ENCODE assay signal across 9 cellular contexts in genomic region chr14:94129111-94129757, GRCh38. TPM values are rescaled to one million over a fixed set of nuclear protein-coding genes. Genes with fewer than 3 reads are reported as not detected.
DNase-seq lines count a peak whose midpoint lies in the region; ATAC-seq, FAIRE-seq and TF ChIP-seq lines count a peak whose summit lies in the region.
"Had no signal": no experiment of that assay in that cellular context is flagged by ENCODE, and none has a peak within 500 bp of the region (broad histone marks: within the 10 kb centered on the region; RNA-seq: fewer than 3 reads in every experiment).

TSS of gene IFI27L2 (minus strand) at chr14:94129604. CDS start at chr14:94129564, 40 bp downstream.

- DNase-seq in NCI-H1417 (lab: John Stamatoyannopoulos, UW) (peak; percentile 27 to 88 (median 85)), NCI-H1417 treated with DMSO at 0.1 percent for 48 hours (lab: John Stamatoyannopoulos, UW) (no peak), NCI-H2107 (lab: John Stamatoyannopoulos, UW) (peak; percentile 33), T47D (ENCODE audit: low read depth in 1 of 2, low spot score in 1 of 2) (peak; percentile 91 to 92), iPS-NIHi11 (ENCODE audit: low spot score) (peak; percentile 92), small intestine (peak; percentile 69)

- no peaks in the 10 kb centered on the region for H3K4me1 ChIP-seq in small intestine (ENCODE audit: control insufficient read depth in 2 of 2, insufficient read depth in 1 of 2, low read depth in 1 of 2, low read length in 1 of 2)

- in situ Hi-C loops in T47D (cut with HindIII; ENCODE audit: low pct_unique_long_range_greater_than_20kb, low sequenced_read_pairs) = no loop called here

- peak within 1 kb of the TSS; percentile 28 to 60 for H3K4me3 ChIP-seq in small intestine (ENCODE audit: low read depth in 1 of 2, low read length in 2 of 2)

- 1 to 3% (median 2%) methylated on average over 27 of the region's 27 CpGs for WGBS in small intestine, 3 donors

- peak; percentile 91 for ATAC-seq in HG02885 (IDR thresholded peaks at IDR 0.05; ENCODE audit: poor library complexity, unreplicated experiment)

- H3K27ac ChIP-seq in VCaP (no peak within 1 kb of the TSS), small intestine (ENCODE audit: low read depth in 1 of 2, low read length in 1 of 2) (peak within 1 kb of the TSS in 1 of 2 donors; percentile 61)

- no peak for FAIRE-seq in small intestine (lab: Jason Lieb, UNC)
- FAIRE-seq: A204.1 had no signal

- TF ChIP-seq CTCF in VCaP (conservative IDR thresholded peaks at IDR 0.05) = peak; percentile 11; the same call in 1 of the 2 replicates

- H3K9me3 ChIP-seq in small intestine (ENCODE audit: control insufficient read depth, low read depth) = no peaks in the 10 kb centered on the region

- H3K27me3 ChIP-seq in small intestine (ENCODE audit: control insufficient read depth in 2 of 2, insufficient read depth in 2 of 2, low read length in 2 of 2) = no peaks in the 10 kb centered on the region

- no peaks in the 10 kb centered on the region for H3K36me3 ChIP-seq in small intestine (ENCODE audit: control insufficient read depth in 2 of 2, insufficient read depth in 2 of 2, low read length in 2 of 2)

RNA-seq across cellular contexts. Expression of gene IFI27L2, which starts in this region (rescaled TPM):
- 10 to 100 TPM; 23.0 to 96.7 (median 83.8) TPM for polyA plus RNA-seq in small intestine
